17 cellular contexts compared by ENCODE assay signal in the genomic region with DNA sequence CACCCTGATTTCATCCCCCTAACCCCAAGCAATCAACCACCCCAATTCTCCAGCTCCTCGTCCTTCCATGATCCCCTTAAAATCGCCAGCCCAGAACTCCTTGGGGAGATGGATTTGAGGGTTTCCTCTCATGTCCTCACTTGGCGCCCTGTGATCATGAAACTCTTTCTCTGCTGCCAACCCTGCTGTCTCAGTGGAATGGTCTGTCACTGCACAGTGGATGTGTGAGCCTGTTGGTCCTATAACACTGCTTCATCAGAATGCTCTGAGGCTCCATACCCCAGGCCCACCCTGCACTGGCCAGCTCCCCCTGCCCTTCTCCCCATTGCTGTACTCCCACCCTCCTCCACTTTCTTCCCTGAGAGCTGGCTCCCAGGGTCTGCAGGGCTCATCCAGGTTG.
"Had no signal": no experiment of that assay in that cellular context is flagged by ENCODE, and none has a peak within 500 bp of the region (broad histone marks: within the 10 kb centered on the region; RNA-seq: fewer than 3 reads in every experiment).

No MANE protein-coding gene starts in this region.

- H3K27ac ChIP-seq: thoracic aorta, vagina had no signal

- H3K9me3 ChIP-seq: thoracic aorta, vagina had no signal

- H3K4me3 ChIP-seq: left lung, spleen, thoracic aorta, vagina had no signal

- H3K36me3 ChIP-seq: left lung, spleen, thoracic aorta, vagina had no signal

- DNase-seq: activated CD4-positive, alpha-beta T cell treated with anti-CD3 and anti-CD28 coated beads for 4 hours; activated CD4-positive, alpha-beta T cell treated with anti-CD3 and anti-CD28 coated beads, Interleukin-2, amount 50 U/mL, for 48 hours; activated naive CD4-positive, alpha-beta T cell treated with anti-CD3 and anti-CD28 coated beads, Interleukin-2, amount 10 ng/mL, durations not matched to agents 7 days and 5 days; activated T-cell treated with anti-CD3 and anti-CD28 coated beads, Interleukin-2, amount 50 U/mL, for 24 hours; effector CD4-positive, alpha-beta T cell; erythroblast; foreskin fibroblast; left lung; midbrain; natural killer cell; retina; spleen; stimulated activated CD4-positive, alpha-beta T cell treated with anti-CD3 and anti-CD28 coated beads, Interleukin-4, amount 100 ng/mL, for 1 hour; stimulated activated naive CD4-positive, alpha-beta T cell; T-helper 9 cell had no signal

- ATAC-seq: left lung, natural killer cell had no signal

- H3K27me3 ChIP-seq: left lung, spleen, vagina had no signal

- H3K4me1 ChIP-seq: vagina had no signal
